In genomic region chr11:15073361-15074205, GRCh38 we compare ENCODE assay signal across 1 cellular context.
TF ChIP-seq lines count a peak whose summit lies in the region.

A gene with protein sequence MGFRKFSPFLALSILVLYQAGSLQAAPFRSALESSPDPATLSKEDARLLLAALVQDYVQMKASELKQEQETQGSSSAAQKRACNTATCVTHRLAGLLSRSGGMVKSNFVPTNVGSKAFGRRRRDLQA (plus strand): TSS chr11:15073593. CDS start chr11:15074719, 1,126 bp downstream.

TF ChIP-seq in HEK293, 187 proteins besides CTCF, POLR2A, EP300 and RAD21 (continued from another document and continues in another):
- TF ChIP-seq, protein P1, sequence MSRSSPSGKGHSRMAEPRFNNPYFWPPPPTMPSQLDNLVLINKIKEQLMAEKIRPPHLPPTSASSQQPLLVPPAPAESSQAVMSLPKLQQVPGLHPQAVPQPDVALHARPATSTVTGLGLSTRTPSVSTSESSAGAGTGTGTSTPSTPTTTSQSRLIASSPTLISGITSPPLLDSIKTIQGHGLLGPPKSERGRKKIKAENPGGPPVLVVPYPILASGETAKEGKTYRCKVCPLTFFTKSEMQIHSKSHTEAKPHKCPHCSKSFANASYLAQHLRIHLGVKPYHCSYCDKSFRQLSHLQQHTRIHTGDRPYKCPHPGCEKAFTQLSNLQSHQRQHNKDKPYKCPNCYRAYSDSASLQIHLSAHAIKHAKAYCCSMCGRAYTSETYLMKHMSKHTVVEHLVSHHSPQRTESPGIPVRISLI (tag by site-specific recombination; IDR thresholded peaks at IDR 0.05), result no peak; the same call in 1 of the 2 replicates
- no peak for TF ChIP-seq ZNF175 (tag by site-specific recombination; IDR thresholded peaks at IDR 0.05)
- no peak for TF ChIP-seq ZNF16 (tag by site-specific recombination; IDR thresholded peaks at IDR 0.05; ENCODE audit: low read depth)
- TF ChIP-seq EGR2 (tag by site-specific recombination; IDR thresholded peaks at IDR 0.05; ENCODE audit: low read depth), result peak; percentile 48
- no peak for TF ChIP-seq ZFP37 (tag by site-specific recombination; IDR thresholded peaks at IDR 0.05)
- 0 out of 2 replicates have a peak, but pooled peaks have one; percentile 12 for TF ChIP-seq KLF16 (tag by site-specific recombination; IDR thresholded peaks at IDR 0.05)
- TF ChIP-seq, protein P2, sequence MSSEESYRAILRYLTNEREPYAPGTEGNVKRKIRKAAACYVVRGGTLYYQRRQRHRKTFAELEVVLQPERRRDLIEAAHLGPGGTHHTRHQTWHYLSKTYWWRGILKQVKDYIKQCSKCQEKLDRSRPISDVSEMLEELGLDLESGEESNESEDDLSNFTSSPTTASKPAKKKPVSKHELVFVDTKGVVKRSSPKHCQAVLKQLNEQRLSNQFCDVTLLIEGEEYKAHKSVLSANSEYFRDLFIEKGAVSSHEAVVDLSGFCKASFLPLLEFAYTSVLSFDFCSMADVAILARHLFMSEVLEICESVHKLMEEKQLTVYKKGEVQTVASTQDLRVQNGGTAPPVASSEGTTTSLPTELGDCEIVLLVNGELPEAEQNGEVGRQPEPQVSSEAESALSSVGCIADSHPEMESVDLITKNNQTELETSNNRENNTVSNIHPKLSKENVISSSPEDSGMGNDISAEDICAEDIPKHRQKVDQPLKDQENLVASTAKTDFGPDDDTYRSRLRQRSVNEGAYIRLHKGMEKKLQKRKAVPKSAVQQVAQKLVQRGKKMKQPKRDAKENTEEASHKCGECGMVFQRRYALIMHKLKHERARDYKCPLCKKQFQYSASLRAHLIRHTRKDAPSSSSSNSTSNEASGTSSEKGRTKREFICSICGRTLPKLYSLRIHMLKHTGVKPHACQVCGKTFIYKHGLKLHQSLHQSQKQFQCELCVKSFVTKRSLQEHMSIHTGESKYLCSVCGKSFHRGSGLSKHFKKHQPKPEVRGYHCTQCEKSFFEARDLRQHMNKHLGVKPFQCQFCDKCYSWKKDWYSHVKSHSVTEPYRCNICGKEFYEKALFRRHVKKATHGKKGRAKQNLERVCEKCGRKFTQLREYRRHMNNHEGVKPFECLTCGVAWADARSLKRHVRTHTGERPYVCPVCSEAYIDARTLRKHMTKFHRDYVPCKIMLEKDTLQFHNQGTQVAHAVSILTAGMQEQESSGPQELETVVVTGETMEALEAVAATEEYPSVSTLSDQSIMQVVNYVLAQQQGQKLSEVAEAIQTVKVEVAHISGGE (tag by site-specific recombination; conservative IDR thresholded peaks at IDR 0.05; ENCODE audit: low read depth), result 0 out of 2 replicates have a peak, but pooled peaks have one; percentile 13
- TF ChIP-seq, protein P3, sequence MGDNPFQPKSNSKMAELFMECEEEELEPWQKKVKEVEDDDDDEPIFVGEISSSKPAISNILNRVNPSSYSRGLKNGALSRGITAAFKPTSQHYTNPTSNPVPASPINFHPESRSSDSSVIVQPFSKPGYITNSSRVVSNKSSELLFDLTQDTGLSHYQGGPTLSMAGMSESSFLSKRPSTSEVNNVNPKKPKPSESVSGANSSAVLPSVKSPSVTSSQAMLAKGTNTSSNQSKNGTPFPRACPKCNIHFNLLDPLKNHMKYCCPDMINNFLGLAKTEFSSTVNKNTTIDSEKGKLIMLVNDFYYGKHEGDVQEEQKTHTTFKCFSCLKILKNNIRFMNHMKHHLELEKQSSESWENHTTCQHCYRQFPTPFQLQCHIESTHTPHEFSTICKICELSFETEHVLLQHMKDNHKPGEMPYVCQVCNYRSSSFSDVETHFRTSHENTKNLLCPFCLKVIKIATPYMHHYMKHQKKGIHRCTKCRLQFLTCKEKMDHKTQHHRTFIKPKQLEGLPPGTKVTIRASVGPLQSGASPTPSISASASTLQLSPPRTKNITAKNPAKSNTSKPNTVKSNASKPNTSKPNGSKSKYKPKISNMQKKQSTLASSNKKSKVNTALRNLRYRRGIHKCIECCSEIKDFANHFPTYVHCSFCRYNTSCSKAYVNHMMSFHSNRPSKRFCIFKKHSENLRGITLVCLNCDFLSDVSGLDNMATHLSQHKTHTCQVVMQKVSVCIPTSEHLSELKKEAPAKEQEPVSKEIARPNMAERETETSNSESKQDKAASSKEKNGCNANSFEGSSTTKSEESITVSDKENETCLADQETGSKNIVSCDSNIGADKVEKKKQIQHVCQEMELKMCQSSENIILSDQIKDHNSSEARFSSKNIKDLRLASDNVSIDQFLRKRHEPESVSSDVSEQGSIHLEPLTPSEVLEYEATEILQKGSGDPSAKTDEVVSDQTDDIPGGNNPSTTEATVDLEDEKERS (tag by site-specific recombination; IDR thresholded peaks at IDR 0.05), result no peak
- TF ChIP-seq HOXA7 (CRISPR knock-in tag; IDR thresholded peaks at IDR 0.05; ENCODE audit: borderline replicate concordance), result no peak
- TF ChIP-seq SETDB1 (IDR thresholded peaks at IDR 0.05; ENCODE audit: insufficient read length, low read length), result no peak
- TF ChIP-seq KLF10 (tag by site-specific recombination; IDR thresholded peaks at IDR 0.05), result no peak
- TF ChIP-seq ZNF112 (tag by site-specific recombination; IDR thresholded peaks at IDR 0.05), result no peak
- no peak for TF ChIP-seq ZNF350 (tag by site-specific recombination; IDR thresholded peaks at IDR 0.05)
- no peak for TF ChIP-seq GLI2 (tag by site-specific recombination; IDR thresholded peaks at IDR 0.05; ENCODE audit: borderline replicate concordance, low read depth)
- 0 out of 2 replicates have a peak, but pooled peaks have one; percentile 4 for TF ChIP-seq GLIS1 (tag by site-specific recombination; IDR thresholded peaks at IDR 0.05)
- TF ChIP-seq, protein P4, sequence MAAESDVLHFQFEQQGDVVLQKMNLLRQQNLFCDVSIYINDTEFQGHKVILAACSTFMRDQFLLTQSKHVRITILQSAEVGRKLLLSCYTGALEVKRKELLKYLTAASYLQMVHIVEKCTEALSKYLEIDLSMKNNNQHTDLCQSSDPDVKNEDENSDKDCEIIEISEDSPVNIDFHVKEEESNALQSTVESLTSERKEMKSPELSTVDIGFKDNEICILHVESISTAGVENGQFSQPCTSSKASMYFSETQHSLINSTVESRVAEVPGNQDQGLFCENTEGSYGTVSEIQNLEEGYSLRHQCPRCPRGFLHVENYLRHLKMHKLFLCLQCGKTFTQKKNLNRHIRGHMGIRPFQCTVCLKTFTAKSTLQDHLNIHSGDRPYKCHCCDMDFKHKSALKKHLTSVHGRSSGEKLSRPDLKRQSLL (tag by site-specific recombination; IDR thresholded peaks at IDR 0.05), result no peak
- TF ChIP-seq ZSCAN23 (tag by site-specific recombination; IDR thresholded peaks at IDR 0.05), result no peak
- TF ChIP-seq ZNF391 (tag by site-specific recombination; IDR thresholded peaks at IDR 0.05; ENCODE audit: borderline replicate concordance, low read depth), result peak; percentile 29; the same call in 1 of the 2 replicates
- TF ChIP-seq, protein P5, sequence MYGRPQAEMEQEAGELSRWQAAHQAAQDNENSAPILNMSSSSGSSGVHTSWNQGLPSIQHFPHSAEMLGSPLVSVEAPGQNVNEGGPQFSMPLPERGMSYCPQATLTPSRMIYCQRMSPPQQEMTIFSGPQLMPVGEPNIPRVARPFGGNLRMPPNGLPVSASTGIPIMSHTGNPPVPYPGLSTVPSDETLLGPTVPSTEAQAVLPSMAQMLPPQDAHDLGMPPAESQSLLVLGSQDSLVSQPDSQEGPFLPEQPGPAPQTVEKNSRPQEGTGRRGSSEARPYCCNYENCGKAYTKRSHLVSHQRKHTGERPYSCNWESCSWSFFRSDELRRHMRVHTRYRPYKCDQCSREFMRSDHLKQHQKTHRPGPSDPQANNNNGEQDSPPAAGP (tag by site-specific recombination; IDR thresholded peaks at IDR 0.05), result no peak
- no peak for TF ChIP-seq ZSCAN30 (tag by site-specific recombination; IDR thresholded peaks at IDR 0.05)
- peak; percentile 82 for TF ChIP-seq ZBTB21 (tag by site-specific recombination; IDR thresholded peaks at IDR 0.05)
- TF ChIP-seq ZNF561 (tag by site-specific recombination; IDR thresholded peaks at IDR 0.05; ENCODE audit: borderline replicate concordance), result no peak
- TF ChIP-seq HOXD13 (CRISPR knock-in tag; IDR thresholded peaks at IDR 0.05; ENCODE audit: borderline replicate concordance), result no peak
- peak; percentile 34 for TF ChIP-seq ZBTB20 (tag by site-specific recombination; IDR thresholded peaks at IDR 0.05)
- TF ChIP-seq YY2 (tag by site-specific recombination; IDR thresholded peaks at IDR 0.05), result no peak; the same call in 1 of the 2 replicates
- no peak for TF ChIP-seq ZSCAN4 (tag by site-specific recombination; IDR thresholded peaks at IDR 0.05)
- no peak for TF ChIP-seq ZNF121 (tag by site-specific recombination; IDR thresholded peaks at IDR 0.05)
- TF ChIP-seq ZNF692 (tag by site-specific recombination; IDR thresholded peaks at IDR 0.05), result 0 out of 2 replicates have a peak, but pooled peaks have one; percentile 24
- TF ChIP-seq SALL2 (tag by site-specific recombination; IDR thresholded peaks at IDR 0.05; ENCODE audit: borderline replicate concordance), result no peak
- no peak for TF ChIP-seq REPIN1 (tag by site-specific recombination; IDR thresholded peaks at IDR 0.05; ENCODE audit: low read depth)
- no peak for TF ChIP-seq ZNF19 (tag by site-specific recombination; IDR thresholded peaks at IDR 0.05; ENCODE audit: low read depth)
- TF ChIP-seq, protein P6, sequence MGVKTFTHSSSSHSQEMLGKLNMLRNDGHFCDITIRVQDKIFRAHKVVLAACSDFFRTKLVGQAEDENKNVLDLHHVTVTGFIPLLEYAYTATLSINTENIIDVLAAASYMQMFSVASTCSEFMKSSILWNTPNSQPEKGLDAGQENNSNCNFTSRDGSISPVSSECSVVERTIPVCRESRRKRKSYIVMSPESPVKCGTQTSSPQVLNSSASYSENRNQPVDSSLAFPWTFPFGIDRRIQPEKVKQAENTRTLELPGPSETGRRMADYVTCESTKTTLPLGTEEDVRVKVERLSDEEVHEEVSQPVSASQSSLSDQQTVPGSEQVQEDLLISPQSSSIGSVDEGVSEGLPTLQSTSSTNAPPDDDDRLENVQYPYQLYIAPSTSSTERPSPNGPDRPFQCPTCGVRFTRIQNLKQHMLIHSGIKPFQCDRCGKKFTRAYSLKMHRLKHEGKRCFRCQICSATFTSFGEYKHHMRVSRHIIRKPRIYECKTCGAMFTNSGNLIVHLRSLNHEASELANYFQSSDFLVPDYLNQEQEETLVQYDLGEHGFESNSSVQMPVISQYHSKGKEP (tag by site-specific recombination; IDR thresholded peaks at IDR 0.05), result no peak
- TF ChIP-seq ZBTB17 (tag by site-specific recombination; IDR thresholded peaks at IDR 0.05), result peak; percentile 41
- TF ChIP-seq OVOL3 (tag by site-specific recombination; IDR thresholded peaks at IDR 0.05), result no peak
- TF ChIP-seq ZEB2 (tag by site-specific recombination; IDR thresholded peaks at IDR 0.05), result 0 out of 2 replicates have a peak, but pooled peaks have one; percentile 44
- no peak for TF ChIP-seq ZNF155 (tag by site-specific recombination; IDR thresholded peaks at IDR 0.05)
- no peak for TF ChIP-seq ZNF10 (tag by site-specific recombination; IDR thresholded peaks at IDR 0.05)
- TF ChIP-seq, protein P7, sequence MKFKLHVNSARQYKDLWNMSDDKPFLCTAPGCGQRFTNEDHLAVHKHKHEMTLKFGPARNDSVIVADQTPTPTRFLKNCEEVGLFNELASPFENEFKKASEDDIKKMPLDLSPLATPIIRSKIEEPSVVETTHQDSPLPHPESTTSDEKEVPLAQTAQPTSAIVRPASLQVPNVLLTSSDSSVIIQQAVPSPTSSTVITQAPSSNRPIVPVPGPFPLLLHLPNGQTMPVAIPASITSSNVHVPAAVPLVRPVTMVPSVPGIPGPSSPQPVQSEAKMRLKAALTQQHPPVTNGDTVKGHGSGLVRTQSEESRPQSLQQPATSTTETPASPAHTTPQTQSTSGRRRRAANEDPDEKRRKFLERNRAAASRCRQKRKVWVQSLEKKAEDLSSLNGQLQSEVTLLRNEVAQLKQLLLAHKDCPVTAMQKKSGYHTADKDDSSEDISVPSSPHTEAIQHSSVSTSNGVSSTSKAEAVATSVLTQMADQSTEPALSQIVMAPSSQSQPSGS (tag by site-specific recombination; IDR thresholded peaks at IDR 0.05; ENCODE audit: low read depth), result peak; percentile 88
- no peak for TF ChIP-seq ZNF529 (tag by site-specific recombination; IDR thresholded peaks at IDR 0.05; ENCODE audit: insufficient replicate concordance)
- no peak for TF ChIP-seq ZNF404 (tag by site-specific recombination; IDR thresholded peaks at IDR 0.05)
- no peak for TF ChIP-seq ZNF501 (tag by site-specific recombination; IDR thresholded peaks at IDR 0.05)
- peak; percentile 73 for TF ChIP-seq PATZ1 (tag by site-specific recombination; IDR thresholded peaks at IDR 0.05)
- no peak for TF ChIP-seq SP7 (tag by site-specific recombination; IDR thresholded peaks at IDR 0.05)
- peak; percentile 16; the same call in 1 of the 2 replicates for TF ChIP-seq ZNF394 (tag by site-specific recombination; IDR thresholded peaks at IDR 0.05; ENCODE audit: borderline replicate concordance)
- no peak for TF ChIP-seq ZNF157 (tag by site-specific recombination; IDR thresholded peaks at IDR 0.05)
- TF ChIP-seq ZSCAN16 (tag by site-specific recombination; IDR thresholded peaks at IDR 0.05), result no peak
